In the genomic region with DNA sequence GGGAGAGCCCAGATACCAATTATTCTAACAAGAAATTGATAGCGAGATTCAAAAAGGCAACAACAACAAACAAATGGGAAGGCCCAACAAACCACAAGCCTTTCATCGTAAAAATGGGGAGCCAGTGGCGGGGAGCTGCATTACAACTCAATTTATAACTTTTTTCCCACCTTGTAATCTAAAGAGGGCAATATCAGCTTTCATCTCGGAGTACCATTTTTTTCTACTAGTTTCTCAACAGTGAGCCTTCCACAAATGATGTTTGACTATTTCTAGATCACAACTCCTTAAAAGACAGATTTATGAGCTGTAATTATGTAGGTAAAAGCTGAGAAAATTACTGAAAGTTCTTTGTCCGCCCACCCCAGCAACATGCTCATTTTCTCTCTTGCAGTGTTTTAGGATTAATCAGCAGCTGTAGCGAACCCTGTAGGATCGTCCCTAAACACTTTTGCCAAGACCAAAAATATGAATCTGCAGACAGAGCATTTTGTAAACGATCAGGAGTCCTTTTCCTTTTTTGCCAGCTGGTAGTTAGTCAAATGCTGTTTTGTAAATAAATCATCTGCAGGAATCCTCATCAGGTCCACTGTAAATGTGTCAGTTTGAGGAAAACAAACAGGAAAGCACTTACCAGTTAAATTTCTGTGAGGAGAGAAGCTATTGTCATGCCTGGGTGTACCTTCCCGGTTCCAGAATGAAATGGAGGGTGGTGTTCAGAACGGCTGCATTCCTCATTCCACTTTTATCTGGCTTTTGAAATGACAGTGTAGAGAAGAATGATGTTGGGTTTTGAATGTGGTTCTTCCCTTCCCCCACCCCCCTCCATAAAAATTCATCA, we compare ENCODE assay signal across 9 cellular contexts. TPM values are rescaled to one million over a fixed set of nuclear protein-coding genes. Genes with fewer than 3 reads are reported as not detected.
DNase-seq lines count a peak whose midpoint lies in the region; ATAC-seq and TF ChIP-seq lines count a peak whose summit lies in the region.
"Had no signal": no experiment of that assay in that cellular context is flagged by ENCODE, and none has a peak within 500 bp of the region (broad histone marks: within the 10 kb centered on the region; RNA-seq: fewer than 3 reads in every experiment).

No MANE protein-coding gene starts in this region.

- peaks cover 9% of the 10 kb centered on the region; the same call in 1 of the 2 replicates for H3F3A ChIP-seq in PC-9 (ENCODE audit: insufficient read depth, low read depth)

- TF ChIP-seq CTCF in HEK293 (tag by site-specific recombination; IDR thresholded peaks at IDR 0.05): peak; percentile 6; the same call in 1 of the 2 replicates
- TF ChIP-seq CTCF in PC-9 (conservative IDR thresholded peaks at IDR 0.05): no peak
- TF ChIP-seq CTCF in foreskin keratinocyte (conservative IDR thresholded peaks at IDR 0.05): no peak

- peak overlapping the region; percentile 68 for H2AFZ ChIP-seq in PC-9

- no peaks in the 10 kb centered on the region for H4K20me1 ChIP-seq in PC-9 (ENCODE audit: insufficient read depth)

- H3K4me3 Mint-ChIP-seq in activated naive CD8-positive, alpha-beta T cell treated with anti-CD3 and anti-CD28 coated beads, Interleukin-2, amount 50 U/mL, for 24 hours: no peak overlapping the region
- H3K4me3 Mint-ChIP-seq: dendritic cell treated with granulocyte-macrophage colony-stimulating factor and Interleukin-4, amounts not matched to agents 40 ng/mL and 50 ng/mL, for 4 days had no signal

- H3K4me3 ChIP-seq in HEK293 (ENCODE audit: low read depth, low read length) (peak overlapping the region; percentile 12), PC-9 (peak overlapping the region; percentile 51; the same call in 1 of the 2 replicates), skeletal muscle tissue (ENCODE audit: low read length in 3 of 3) (peak overlapping the region in 1 of 3 donors; percentile 16)
- H3K4me3 ChIP-seq: right lobe of liver had no signal

- H3K36me3 ChIP-seq in HEK293 (ENCODE audit: control insufficient read depth in 2 of 2, insufficient read depth in 1 of 2, low read length in 2 of 2): no peaks in the 10 kb centered on the region
- no peaks in the 10 kb centered on the region for H3K36me3 ChIP-seq in PC-9 (ENCODE audit: low read depth)
- no peaks in the 10 kb centered on the region for H3K36me3 ChIP-seq in skeletal muscle tissue (ENCODE audit: control insufficient read depth in 3 of 3, insufficient read depth in 3 of 3, low read length in 3 of 3)
- H3K36me3 ChIP-seq: right lobe of liver had no signal

- H3K36me3 Mint-ChIP-seq in activated naive CD8-positive, alpha-beta T cell treated with anti-CD3 and anti-CD28 coated beads, Interleukin-2, amount 50 U/mL, for 24 hours (ENCODE audit: low read depth): no peaks in the 10 kb centered on the region

- no peaks in the 10 kb centered on the region for H3K27me3 ChIP-seq in PC-9 (ENCODE audit: insufficient read depth, low read depth)
- no peaks in the 10 kb centered on the region for H3K27me3 ChIP-seq in foreskin keratinocyte
- H3K27me3 ChIP-seq in skeletal muscle tissue (ENCODE audit: control insufficient read depth in 3 of 3, insufficient read depth in 3 of 3, low read length in 3 of 3): peaks cover 0 to 3% (median 0%) of the 10 kb centered on the region in 3 donors
- H3K27me3 ChIP-seq: right lobe of liver had no signal

- no peaks in the 10 kb centered on the region for H3K79me2 ChIP-seq in PC-9 (ENCODE audit: low read depth)

- intact Hi-C loops in PC-9 (cut with micrococcal nuclease; ENCODE audit: unreplicated experiment): loop anchor here (5.0 kb wide), 1 partner anchor 51 kb away; no protein-coding TSS in a partner anchor

- H3K4me1 Mint-ChIP-seq in activated naive CD8-positive, alpha-beta T cell treated with anti-CD3 and anti-CD28 coated beads, Interleukin-2, amount 50 U/mL, for 24 hours: no peaks in the 10 kb centered on the region

- CTCF ChIA-PET in HEK293 (lab: Yijun Ruan, JAX): interaction anchor here (0.7 to 2.1 kb wide), 4 partner anchors 11 to 49 kb away, joined by 3 to 4 read pairs (median 4); no protein-coding TSS in a partner anchor
- CTCF ChIA-PET in PC-9 (lab: Charles Lee): interaction anchor here (0.6 kb wide), 1 partner anchor 44 kb away, joined by 3 read pairs; no protein-coding TSS in a partner anchor

- DNase-seq in PC-9: peak; percentile 17 to 55
- peak in 1 of 2 donors; percentile 31 for DNase-seq in foreskin keratinocyte
- DNase-seq in COLO668 (lab: John Stamatoyannopoulos, UW; ENCODE audit: unreplicated experiment): no peak
- no peak for DNase-seq in activated naive CD8-positive, alpha-beta T cell treated with anti-CD3 and anti-CD28 coated beads, Interleukin-2, amount 50 U/mL, for 24 hours
- DNase-seq: right lobe of liver had no signal

- H3K9me3 ChIP-seq in HEK293 (ENCODE audit: control insufficient read depth, insufficient read depth, low read depth, low read length) (no peaks in the 10 kb centered on the region), PC-9 (ENCODE audit: insufficient read depth, low read depth) (no peaks in the 10 kb centered on the region), skeletal muscle tissue (ENCODE audit: control insufficient read depth in 3 of 3, low read length in 3 of 3) (no peaks in the 10 kb centered on the region)
- H3K9me3 ChIP-seq: right lobe of liver had no signal

- no peak overlapping the region for H3K27ac Mint-ChIP-seq in activated naive CD8-positive, alpha-beta T cell treated with anti-CD3 and anti-CD28 coated beads, Interleukin-2, amount 50 U/mL, for 24 hours
- H3K27ac Mint-ChIP-seq: dendritic cell treated with granulocyte-macrophage colony-stimulating factor and Interleukin-4, amounts not matched to agents 40 ng/mL and 50 ng/mL, for 4 days had no signal

- ATAC-seq in foreskin keratinocyte (peak; percentile 32), GM19035 (IDR thresholded peaks at IDR 0.05; ENCODE audit: unreplicated experiment) (no peak)
- no peak for ATAC-seq in activated naive CD8-positive, alpha-beta T cell treated with anti-CD3 and anti-CD28 coated beads, Interleukin-2, amount 50 U/mL, for 24 hours
- ATAC-seq: right lobe of liver had no signal

- peaks cover 13% of the 10 kb centered on the region for H3K27me3 Mint-ChIP-seq in activated naive CD8-positive, alpha-beta T cell treated with anti-CD3 and anti-CD28 coated beads, Interleukin-2, amount 50 U/mL, for 24 hours

- POLR2A ChIA-PET in HEK293 (lab: Yijun Ruan, JAX) (interaction anchor here (1.1 kb wide), 2 partner anchors 13 to 62 kb away, joined by 3 read pairs; no protein-coding TSS in a partner anchor), PC-9 (lab: Charles Lee; ENCODE audit: unreplicated experiment) (no interaction called here)

- H3K27ac ChIP-seq in HEK293 (ENCODE audit: extremely low read depth, low read depth, low read length): peak overlapping the region; percentile 73
- H3K27ac ChIP-seq in PC-9: peak overlapping the region; percentile 82
- no peak overlapping the region for H3K27ac ChIP-seq in foreskin keratinocyte
- peak overlapping the region; percentile 25 for H3K27ac ChIP-seq in skeletal muscle tissue (ENCODE audit: low read depth, low read length)
- H3K27ac ChIP-seq: right lobe of liver had no signal

- peak overlapping the region; percentile 71 for H3K4me2 ChIP-seq in PC-9

- TSS peak; percentile 73 for BruUV-seq in PC-9 (replicated peaks; lab: Mats Ljungman, UMichigan)

- no peaks in the 10 kb centered on the region for H3K9me2 ChIP-seq in PC-9 (ENCODE audit: insufficient read depth)

- peaks cover 14% of the 10 kb centered on the region for H3K4me1 ChIP-seq in HEK293 (ENCODE audit: control insufficient read depth, insufficient read depth, low read length)
- H3K4me1 ChIP-seq in PC-9 (replicated peaks; ENCODE audit: insufficient read depth): peaks cover 35% of the 10 kb centered on the region
- peaks cover 9% of the 10 kb centered on the region for H3K4me1 ChIP-seq in foreskin keratinocyte
- H3K4me1 ChIP-seq in skeletal muscle tissue (ENCODE audit: control insufficient read depth in 3 of 3, insufficient read depth in 3 of 3, low read length in 3 of 3): peaks cover 0 to 5% (median 0%) of the 10 kb centered on the region in 3 donors
- H3K4me1 ChIP-seq: right lobe of liver had no signal

- H3K9me3 Mint-ChIP-seq in activated naive CD8-positive, alpha-beta T cell treated with anti-CD3 and anti-CD28 coated beads, Interleukin-2, amount 50 U/mL, for 24 hours: no peaks in the 10 kb centered on the region
- H3K9me3 Mint-ChIP-seq: dendritic cell treated with granulocyte-macrophage colony-stimulating factor and Interleukin-4, amounts not matched to agents 40 ng/mL and 50 ng/mL, for 4 days had no signal

- H3K9ac ChIP-seq in skeletal muscle tissue (ENCODE audit: low read depth in 1 of 3, low read length in 3 of 3): peak overlapping the region in 1 of 3 donors; percentile 10

TF ChIP-seq in HEK293, 187 proteins besides CTCF, POLR2A, EP300 and RAD21 (continues in another document):
- peak; percentile 69; the same call in 1 of the 2 replicates for TF ChIP-seq GLI2 (tag by site-specific recombination; IDR thresholded peaks at IDR 0.05; ENCODE audit: borderline replicate concordance, low read depth)
- peak; percentile 72 for TF ChIP-seq ZNF133 (tag by site-specific recombination; IDR thresholded peaks at IDR 0.05)
- TF ChIP-seq ZNF585B (tag by site-specific recombination; IDR thresholded peaks at IDR 0.05): no peak
- TF ChIP-seq, protein P1, sequence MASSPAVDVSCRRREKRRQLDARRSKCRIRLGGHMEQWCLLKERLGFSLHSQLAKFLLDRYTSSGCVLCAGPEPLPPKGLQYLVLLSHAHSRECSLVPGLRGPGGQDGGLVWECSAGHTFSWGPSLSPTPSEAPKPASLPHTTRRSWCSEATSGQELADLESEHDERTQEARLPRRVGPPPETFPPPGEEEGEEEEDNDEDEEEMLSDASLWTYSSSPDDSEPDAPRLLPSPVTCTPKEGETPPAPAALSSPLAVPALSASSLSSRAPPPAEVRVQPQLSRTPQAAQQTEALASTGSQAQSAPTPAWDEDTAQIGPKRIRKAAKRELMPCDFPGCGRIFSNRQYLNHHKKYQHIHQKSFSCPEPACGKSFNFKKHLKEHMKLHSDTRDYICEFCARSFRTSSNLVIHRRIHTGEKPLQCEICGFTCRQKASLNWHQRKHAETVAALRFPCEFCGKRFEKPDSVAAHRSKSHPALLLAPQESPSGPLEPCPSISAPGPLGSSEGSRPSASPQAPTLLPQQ (tag by site-specific recombination; IDR thresholded peaks at IDR 0.05): peak; percentile 68
- TF ChIP-seq ZSCAN30 (tag by site-specific recombination; IDR thresholded peaks at IDR 0.05): no peak
- TF ChIP-seq MZF1 (tag by site-specific recombination; IDR thresholded peaks at IDR 0.05; ENCODE audit: borderline replicate concordance): peak; percentile 94

RNA-seq across cellular contexts. Expression of a gene that starts 53.2 kb away (rescaled TPM):
- 328 and 367 TPM in 2 replicates for total RNA-seq in PC-9 (2021)
- 774 and 849 TPM in 2 replicates for total RNA-seq in foreskin keratinocyte
- polyA plus RNA-seq in foreskin keratinocyte: 1,014 and 1,071 TPM in 2 replicates
- total RNA-seq in skeletal muscle tissue: 603 TPM

RNA-seq across cellular contexts. Expression of a gene that starts 53.6 kb away (rescaled TPM):
- total RNA-seq in PC-9 (2021) (60.7 and 68.9 TPM in 2 replicates), foreskin keratinocyte (74.4 and 76.6 TPM in 2 replicates), skeletal muscle tissue (93.9 TPM)
- 26.8 and 32.7 TPM in 2 replicates for polyA plus RNA-seq in foreskin keratinocyte

Comparison
In these comparisons a context has a peak if more than half of its experiments do, and no peak if none do; other contexts are left out.
1. DNase-seq: peak in PC-9 (2 of 2); none in COLO668 (single experiment) and activated naive CD8-positive, alpha-beta T cell treated with anti-CD3 and anti-CD28 coated beads, Interleukin-2, amount 50 U/mL, for 24 hours (single experiment).